In genomic region chr2:9631484-9631819, GRCh38 we compare ENCODE assay signal across 8 cellular contexts. TPM values are rescaled to one million over a fixed set of nuclear protein-coding genes. Genes with fewer than 3 reads are reported as not detected.
A peak's percentile ranks its signal among the peaks of the same experiment; 100 is the strongest.
DNase-seq lines count a peak whose midpoint lies in the region; ATAC-seq and TF ChIP-seq lines count a peak whose summit lies in the region.

No MANE protein-coding gene starts in this region.

- intact Hi-C loops in psoas muscle (cut with DNase I) = loop anchor here (2.0 to 5.0 kb wide), 4 partner anchors 23 to 126 kb away; no protein-coding TSS in a partner anchor

- H3F3A ChIP-seq in SU-DHL-6 (ENCODE audit: insufficient read depth) = no peaks in the 10 kb centered on the region

- H3K36me3 ChIP-seq in GM06990 (ENCODE audit: control insufficient read depth, insufficient read depth, low read length) (no peaks in the 10 kb centered on the region), SU-DHL-6 (ENCODE audit: low read length) (peaks cover 30% of the 10 kb centered on the region), psoas muscle (ENCODE audit: insufficient read depth in 1 of 2, low read depth in 1 of 2) (peaks cover 0 to 21% of the 10 kb centered on the region in 2 donors)

- H3K27me3 ChIP-seq in GM06990 (replicated peaks; ENCODE audit: control insufficient read depth, insufficient read depth, low read length) = no peaks in the 10 kb centered on the region
- no peaks in the 10 kb centered on the region; the same call in 1 of the 2 replicates for H3K27me3 ChIP-seq in SU-DHL-6 (ENCODE audit: low read length)
- H3K27me3 ChIP-seq in psoas muscle (ENCODE audit: insufficient read depth in 3 of 3, low read length in 2 of 3) = no peaks in the 10 kb centered on the region

- H3K4me2 ChIP-seq in SU-DHL-6 (ENCODE audit: low read depth, low read length, poor library complexity, severe bottlenecking) = peak overlapping the region; percentile 66

- H3K4me1 ChIP-seq in psoas muscle = peaks cover 38% of the 10 kb centered on the region

- peaks cover 39% of the 10 kb centered on the region for H3K79me2 ChIP-seq in SU-DHL-6 (ENCODE audit: insufficient read depth, low read length)

- no peak for ATAC-seq in psoas muscle

- H3K4me3 ChIP-seq in GM06990 (replicated peaks; ENCODE audit: low read depth, low read length) (peak overlapping the region; percentile 49), SU-DHL-6 (ENCODE audit: insufficient read depth, low read length, poor library complexity, severe bottlenecking) (peak overlapping the region; percentile 53), fibroblast of mammary gland (ENCODE audit: control insufficient read depth, low read depth, low read length) (peak overlapping the region; percentile 56), psoas muscle (peak overlapping the region; percentile 98)

- TF ChIP-seq CTCF in GM06990 (IDR thresholded peaks at IDR 0.05; ENCODE audit: insufficient read depth, low read length, poor library complexity, severe bottlenecking) (no peak), SU-DHL-6 (IDR thresholded peaks at IDR 0.05; ENCODE audit: insufficient read depth, low read length, poor library complexity, severe bottlenecking) (no peak), fibroblast of mammary gland (conservative IDR thresholded peaks at IDR 0.05; ENCODE audit: control insufficient read depth, insufficient read depth, low read depth, low read length) (no peak), psoas muscle (IDR thresholded peaks at IDR 0.05) (no peak)

- peaks cover 13% of the 10 kb centered on the region; the same call in 1 of the 2 replicates for H3K9me3 ChIP-seq in SU-DHL-6 (ENCODE audit: insufficient read depth, low read length)
- no peaks in the 10 kb centered on the region for H3K9me3 ChIP-seq in psoas muscle

- H4K20me1 ChIP-seq in SU-DHL-6 (ENCODE audit: low read depth, low read length) = peaks cover 21% of the 10 kb centered on the region

- H3K9me2 ChIP-seq in SU-DHL-6 (replicated peaks; ENCODE audit: insufficient read depth, low read length) = no peaks in the 10 kb centered on the region

- DNase-seq in GM06990 (ENCODE audit: extremely low read depth, insufficient read length) = no peak
- no peak for DNase-seq in fibroblast of mammary gland (ENCODE audit: low read depth)
- no peak for DNase-seq in psoas muscle
- no peak for DNase-seq in SIG-M5 (lab: John Stamatoyannopoulos, UW)
- DNase-seq in stimulated activated CD4-positive, alpha-beta T cell treated with anti-CD3 and anti-CD28 coated beads, Interleukin-4, amount 100 ng/mL, for 24 hours = no peak
- no peak for DNase-seq in iPS-NIHi7 (ENCODE audit: extremely low spot score)
- no peak for DNase-seq in SHP77 treated with DMSO at 0.1 percent for 48 hours (lab: John Stamatoyannopoulos, UW)

- H3K9ac ChIP-seq in SU-DHL-6 (ENCODE audit: low read length) = peak overlapping the region; percentile 12; the same call in 1 of the 2 replicates

- H2AFZ ChIP-seq in SU-DHL-6 (ENCODE audit: low read depth, low read length, severe bottlenecking) = peak overlapping the region; percentile 96

- WGBS in psoas muscle, 3 donors = 21 to 28% (median 23%) methylated on average over 6 of the region's 6 CpGs

- H3K27ac ChIP-seq in SU-DHL-6 (ENCODE audit: low read depth, low read length) (no peak overlapping the region), psoas muscle (peak overlapping the region; percentile 96)

RNA-seq across cellular contexts. Expression of gene YWHAQ, which starts 0.7 kb away (rescaled TPM):
- 10 to 100 TPM; 53.5 to 65.9 (median 59.1) TPM for total RNA-seq in psoas muscle
- polyA plus RNA-seq in psoas muscle = 10 to 100 TPM; 41.5 to 74.7 (median 57.3) TPM
